Comparison of ENCODE assay signal across 1 cellular context in genomic region chr4:1345905-1346780, GRCh38.
A peak's percentile ranks its signal among the peaks of the same experiment; 100 is the strongest.
TF ChIP-seq lines count a peak whose summit lies in the region.

No MANE protein-coding gene starts in this region.

TF ChIP-seq in GM12878, 131 proteins besides CTCF, POLR2A, EP300 and RAD21 (continued from another document):
- TF ChIP-seq ZNF687 (IDR thresholded peaks at IDR 0.05) (0 out of 2 replicates have a peak, but pooled peaks have one; percentile 21), TCF3 (IDR thresholded peaks at IDR 0.05; ENCODE audit: borderline replicate concordance, insufficient read depth, low read depth, low read length) (no peak), EZH2 (IDR thresholded peaks at IDR 0.05; ENCODE audit: borderline replicate concordance, control insufficient read depth, low read depth, low read length) (no peak), JUNB (IDR thresholded peaks at IDR 0.05) (no peak), MXI1 (IDR thresholded peaks at IDR 0.05; ENCODE audit: low read depth, low read length) (peak; percentile 13; the same call in 1 of the 2 replicates), DPF2 (IDR thresholded peaks at IDR 0.05) (peak; percentile 76), RB1 (IDR thresholded peaks at IDR 0.05; ENCODE audit: borderline replicate concordance) (0 out of 2 replicates have a peak, but pooled peaks have one; percentile 31), SIX5 (IDR thresholded peaks at IDR 0.05; ENCODE audit: low read depth, low read length, severe bottlenecking) (no peak), ZSCAN29 (IDR thresholded peaks at IDR 0.05) (peak; percentile 40; the same call in 1 of the 2 replicates), SMC3 (IDR thresholded peaks at IDR 0.05; ENCODE audit: borderline replicate concordance, low read length) (peak; percentile 33; the same call in 1 of the 2 replicates), SP1 (IDR thresholded peaks at IDR 0.05; ENCODE audit: low read depth, low read length) (no peak), TCF7 (IDR thresholded peaks at IDR 0.05; ENCODE audit: borderline replicate concordance) (no peak), ZNF217 (IDR thresholded peaks at IDR 0.05) (peak; percentile 84), NBN (IDR thresholded peaks at IDR 0.05) (no peak), LARP7 (IDR thresholded peaks at IDR 0.05) (peak; percentile 94), MTA3 (IDR thresholded peaks at IDR 0.05; ENCODE audit: borderline replicate concordance, low read length) (no peak), KLF5 (IDR thresholded peaks at IDR 0.05; ENCODE audit: partially characterized antibody) (peak; percentile 58), GATAD2B (conservative IDR thresholded peaks at IDR 0.05; ENCODE audit: low read depth) (peak; percentile 93), SMARCA5 (IDR thresholded peaks at IDR 0.05) (0 out of 2 replicates have a peak, but pooled peaks have one; percentile 54), PAX5 (IDR thresholded peaks at IDR 0.05; ENCODE audit: borderline replicate concordance, low read depth, low read length) (no peak), IKZF1 (conservative IDR thresholded peaks at IDR 0.05) (peak; percentile 58), BACH1 (IDR thresholded peaks at IDR 0.05; ENCODE audit: borderline replicate concordance) (peak; percentile 80), STAT1 (conservative IDR thresholded peaks at IDR 0.05) (0 out of 2 replicates have a peak, but pooled peaks have one; percentile 8)
- TF ChIP-seq, protein P1, sequence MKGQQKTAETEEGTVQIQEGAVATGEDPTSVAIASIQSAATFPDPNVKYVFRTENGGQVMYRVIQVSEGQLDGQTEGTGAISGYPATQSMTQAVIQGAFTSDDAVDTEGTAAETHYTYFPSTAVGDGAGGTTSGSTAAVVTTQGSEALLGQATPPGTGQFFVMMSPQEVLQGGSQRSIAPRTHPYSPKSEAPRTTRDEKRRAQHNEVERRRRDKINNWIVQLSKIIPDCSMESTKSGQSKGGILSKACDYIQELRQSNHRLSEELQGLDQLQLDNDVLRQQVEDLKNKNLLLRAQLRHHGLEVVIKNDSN (IDR thresholded peaks at IDR 0.05; ENCODE audit: borderline replicate concordance, extremely low read length, insufficient read depth, low read depth, low read length): no peak
